1 cellular context compared by ENCODE assay signal in the genomic region with DNA sequence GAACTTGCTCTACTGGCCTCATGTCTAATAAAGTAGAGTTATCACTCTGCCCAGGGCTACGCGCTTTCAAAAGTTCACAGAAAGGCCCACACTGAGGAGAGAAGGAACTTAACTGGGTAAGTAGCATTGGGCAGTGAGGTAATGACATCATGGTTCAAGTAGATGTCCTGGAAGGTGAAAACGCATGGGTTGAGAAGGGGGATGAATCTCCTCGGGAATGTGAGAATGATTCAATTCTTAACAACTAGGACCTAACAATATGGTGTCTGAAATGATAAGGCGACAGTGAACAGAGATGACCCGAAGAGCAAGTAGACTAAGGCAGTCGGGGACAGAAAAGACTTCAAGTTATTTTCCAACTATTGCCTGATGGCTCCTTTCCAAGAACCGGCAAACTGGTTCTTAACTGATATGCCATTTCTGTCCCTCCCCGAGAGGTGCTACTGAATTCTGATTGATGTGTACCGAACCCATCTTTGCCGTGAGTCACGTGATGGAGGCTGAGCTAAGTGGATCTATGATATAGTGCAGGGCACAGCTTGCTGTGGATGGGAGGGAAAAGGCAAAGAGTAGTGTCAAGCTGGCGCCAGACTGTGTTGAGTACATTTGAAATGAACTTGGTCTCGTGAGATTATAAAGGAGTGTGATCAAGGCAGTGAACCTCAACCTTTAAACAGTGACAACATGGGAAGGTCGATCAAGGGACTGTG.
TF ChIP-seq lines count a peak whose summit lies in the region.

No MANE protein-coding gene starts in this region.

TF ChIP-seq in IMR-90, 13 proteins besides CTCF, POLR2A, EP300 and RAD21 (continued from another document):
- TF ChIP-seq SMC3 (IDR thresholded peaks at IDR 0.05; ENCODE audit: low read depth, low read length) (no peak), RCOR1 (IDR thresholded peaks at IDR 0.05; ENCODE audit: insufficient replicate concordance, low read length) (no peak), RFX5 (IDR thresholded peaks at IDR 0.05; ENCODE audit: low read depth, low read length) (no peak)
- TF ChIP-seq, protein P1, sequence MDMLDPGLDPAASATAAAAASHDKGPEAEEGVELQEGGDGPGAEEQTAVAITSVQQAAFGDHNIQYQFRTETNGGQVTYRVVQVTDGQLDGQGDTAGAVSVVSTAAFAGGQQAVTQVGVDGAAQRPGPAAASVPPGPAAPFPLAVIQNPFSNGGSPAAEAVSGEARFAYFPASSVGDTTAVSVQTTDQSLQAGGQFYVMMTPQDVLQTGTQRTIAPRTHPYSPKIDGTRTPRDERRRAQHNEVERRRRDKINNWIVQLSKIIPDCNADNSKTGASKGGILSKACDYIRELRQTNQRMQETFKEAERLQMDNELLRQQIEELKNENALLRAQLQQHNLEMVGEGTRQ (IDR thresholded peaks at IDR 0.05; ENCODE audit: low read depth, low read length): no peak
